In the genomic region with DNA sequence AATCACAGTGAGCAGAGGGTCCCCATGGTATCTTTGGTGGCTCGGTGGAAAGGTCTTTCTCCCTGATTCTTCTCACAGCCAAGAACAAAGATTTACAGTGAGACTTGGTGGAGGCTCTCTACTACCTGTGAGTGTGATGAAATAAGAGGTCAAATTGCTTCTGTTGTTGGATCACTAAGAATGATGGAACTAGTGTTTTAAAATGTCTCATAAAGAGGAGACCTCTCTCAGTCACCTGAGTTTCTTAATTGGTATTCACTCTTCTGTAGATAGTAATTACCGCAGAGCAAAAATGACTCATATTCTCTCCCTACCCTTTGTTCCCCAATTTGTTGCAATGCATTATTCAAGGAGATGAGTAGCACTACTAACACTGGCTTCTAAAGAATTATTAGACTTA, we compare ENCODE assay signal across 19 cellular contexts.
DNase-seq lines count a peak whose midpoint lies in the region; ATAC-seq and TF ChIP-seq lines count a peak whose summit lies in the region.
"Had no signal": no experiment of that assay in that cellular context is flagged by ENCODE, and none has a peak within 500 bp of the region (broad histone marks: within the 10 kb centered on the region; RNA-seq: fewer than 3 reads in every experiment).

No MANE protein-coding gene starts in this region.

- no peaks in the 10 kb centered on the region for H3K27me3 ChIP-seq in ACC112 (ENCODE audit: insufficient read depth, low read length)
- no peaks in the 10 kb centered on the region for H3K27me3 ChIP-seq in muscle layer of duodenum (ENCODE audit: low read depth, low read length)

- H3K4me3 ChIP-seq in ACC112 (ENCODE audit: low read depth, low read length): peak overlapping the region; percentile 46; the same call in 1 of the 2 replicates
- peak overlapping the region; percentile 19 for H3K4me3 ChIP-seq in astrocyte of the cerebellum (ENCODE audit: low read depth, low read length)
- no peak overlapping the region for H3K4me3 ChIP-seq in muscle layer of duodenum (ENCODE audit: low read depth in 1 of 2, low read length in 2 of 2)
- H3K4me3 ChIP-seq: GM12878, lower lobe of right lung had no signal

- H3K4me1 ChIP-seq in ACC112 (ENCODE audit: control insufficient read depth, insufficient read depth, low read length, unreplicated experiment) (peaks cover 9% of the 10 kb centered on the region), muscle layer of duodenum (ENCODE audit: control insufficient read depth in 1 of 2, insufficient read depth in 2 of 2, low read length in 2 of 2) (peaks cover 4 to 5% of the 10 kb centered on the region in 2 donors)
- H3K4me1 ChIP-seq: Caco-2, lower lobe of right lung had no signal

- peaks cover 4% of the 10 kb centered on the region for H3K4me1 Mint-ChIP-seq in mesothelial cell of epicardium

- H3K36me3 ChIP-seq in ACC112 (ENCODE audit: insufficient read depth, low read length) (no peaks in the 10 kb centered on the region), muscle layer of duodenum (ENCODE audit: control insufficient read depth in 1 of 2, insufficient read depth in 2 of 2, low read length in 2 of 2) (no peaks in the 10 kb centered on the region)
- H3K36me3 ChIP-seq: lower lobe of right lung had no signal

- H3K36me3 Mint-ChIP-seq in mesothelial cell of epicardium: no peaks in the 10 kb centered on the region

- ATAC-seq in GM18858 (IDR thresholded peaks at IDR 0.05; ENCODE audit: unreplicated experiment): no peak
- ATAC-seq in HG02981 (IDR thresholded peaks at IDR 0.05; ENCODE audit: unreplicated experiment): no peak
- ATAC-seq: GM12878 had no signal

- no peak overlapping the region for H3K4me3 Mint-ChIP-seq in mesothelial cell of epicardium
- H3K4me3 Mint-ChIP-seq: activated B cell treated with CpG ODN at 0.5 μM for 24 hours, nephron progenitor cell had no signal

- H2AFZ ChIP-seq in ACC112 (ENCODE audit: low read length, unreplicated experiment): no peak overlapping the region

- H3K79me2 ChIP-seq in ACC112 (ENCODE audit: control insufficient read depth, insufficient read depth, low read length, unreplicated experiment): no peaks in the 10 kb centered on the region

- no peak overlapping the region for H3K27ac Mint-ChIP-seq in mesothelial cell of epicardium
- H3K27ac Mint-ChIP-seq: activated B cell treated with CpG ODN at 0.5 μM for 24 hours; activated T-helper 2 cell treated with anti-CD3 and anti-CD28 coated beads, Interferon-gamma antibody, Interleukin-2, Interleukin-4, amounts not matched to agents 10 μg/mL and 5 μg/mL and 100 μg/mL, durations not matched to agents 14 hours and 24 hours and 36 hours had no signal

- TF ChIP-seq CTCF in astrocyte of the cerebellum (IDR thresholded peaks at IDR 0.05; ENCODE audit: low read depth, low read length, missing control alignments): no peak
- TF ChIP-seq CTCF in mesothelial cell of epicardium (IDR thresholded peaks at IDR 0.05; ENCODE audit: unreplicated experiment): no peak

- H3K9me3 Mint-ChIP-seq in mesothelial cell of epicardium: no peaks in the 10 kb centered on the region
- H3K9me3 Mint-ChIP-seq: activated B cell treated with CpG ODN at 0.5 μM for 24 hours; activated T-helper 2 cell treated with anti-CD3 and anti-CD28 coated beads, Interferon-gamma antibody, Interleukin-2, Interleukin-4, amounts not matched to agents 10 μg/mL and 5 μg/mL and 100 μg/mL, durations not matched to agents 14 hours and 24 hours and 36 hours; nephron progenitor cell had no signal

- in situ Hi-C loops in astrocyte of the cerebellum (cut with HindIII; ENCODE audit: low sequenced_read_pairs) (no loop called here), KBM-7 (cut with MboI; ENCODE audit: low pct_unique_long_range_greater_than_20kb, low sequenced_read_pairs) (loop anchor here (25.0 kb wide), 2 partner anchors 280 to 495 kb away; partner anchors contain the start of genes RNF150 and SCOC)

- peaks cover 2% of the 10 kb centered on the region for H3K27me3 Mint-ChIP-seq in mesothelial cell of epicardium (ENCODE audit: low read depth)
- H3K27me3 Mint-ChIP-seq: activated B cell treated with CpG ODN at 0.5 μM for 24 hours had no signal

- H3K27ac ChIP-seq in ACC112 (ENCODE audit: low read depth, low read length) (no peak overlapping the region), muscle layer of duodenum (ENCODE audit: low read length) (peak overlapping the region; percentile 71)
- H3K27ac ChIP-seq: lower lobe of right lung had no signal

- DNase-seq in M059J (ENCODE audit: low read depth): peak; percentile 53
- DNase-seq in astrocyte of the cerebellum (ENCODE audit: low read depth): no peak
- no peak for DNase-seq in KBM-7
- DNase-seq in mesothelial cell of epicardium (ENCODE audit: low spot score in 2 of 2, unreplicated experiment in 2 of 2): no peak
- DNase-seq: activated B cell treated with CpG ODN at 0.5 μM for 24 hours; activated CD8-positive, alpha-beta memory T cell treated with anti-CD3 and anti-CD28 coated beads for 24 hours; amniotic stem cell; Caco-2; lower lobe of right lung; nephron progenitor cell; stimulated activated CD4-positive, alpha-beta T cell treated with anti-CD3 and anti-CD28 coated beads, Interleukin-1b, Interleukin-23, amount 100 ng/mL, for 48 hours; substantia nigra; T-helper 1 cell had no signal

- H3K9me3 ChIP-seq in muscle layer of duodenum (ENCODE audit: control insufficient read depth in 1 of 2, low read length in 2 of 2): no peaks in the 10 kb centered on the region
- H3K9me3 ChIP-seq: Caco-2, lower lobe of right lung had no signal

Comparison
In these comparisons a context has a peak if more than half of its experiments do, and no peak if none do; other contexts are left out.
1. H3K4me3 ChIP-seq: peak in ACC112 (single experiment) and astrocyte of the cerebellum (single experiment); none in muscle layer of duodenum (0 of 2).